In the genomic region with DNA sequence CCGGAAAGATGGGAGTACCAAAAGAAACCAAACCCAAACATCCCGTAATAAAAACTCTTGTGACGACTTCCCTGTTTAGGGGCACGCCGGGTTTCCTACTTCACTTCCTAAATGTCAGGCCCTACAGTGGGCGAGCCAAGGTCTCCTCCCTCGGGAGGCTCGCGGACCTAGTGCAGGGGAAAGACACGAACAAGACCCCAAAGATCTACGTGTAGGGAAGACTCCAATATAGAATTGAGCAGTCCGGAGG, we compare ENCODE assay signal across 8 cellular contexts. TPM values are rescaled to one million over a fixed set of nuclear protein-coding genes. Genes with fewer than 3 reads are reported as not detected.
DNase-seq lines count a peak whose midpoint lies in the region; FAIRE-seq and TF ChIP-seq lines count a peak whose summit lies in the region.

No MANE protein-coding gene starts in this region.

- peak overlapping the region; percentile 98 for H3K4me3 ChIP-seq in NB4 (ENCODE audit: low read depth, low read length)
- H3K4me3 ChIP-seq in astrocyte (ENCODE audit: insufficient read depth, low read depth, low read length) = peak overlapping the region; percentile 93
- H3K4me3 ChIP-seq in iPS-15b (ENCODE audit: low read depth, low read length) = peak overlapping the region; percentile 99
- H3K4me3 ChIP-seq in smooth muscle cell = peak overlapping the region; percentile 87

- H3K79me2 ChIP-seq in H9 (ENCODE audit: insufficient read depth, low read length) (peaks cover 25% of the 10 kb centered on the region; the same call in 1 of the 2 replicates), astrocyte (ENCODE audit: insufficient read depth, low read length) (peaks cover 45% of the 10 kb centered on the region), smooth muscle cell (ENCODE audit: low read depth) (peaks cover 48% of the 10 kb centered on the region)

- H4K8ac ChIP-seq in H9 (replicated peaks; ENCODE audit: insufficient read length, low read depth, low read length) = no peak overlapping the region

- H3K14ac ChIP-seq in H9 (ENCODE audit: insufficient read depth, low read length) = no peak overlapping the region

- H3K27ac ChIP-seq in H9 (ENCODE audit: insufficient read length, low read depth, low read length) = no peak overlapping the region
- peak overlapping the region; percentile 89 for H3K27ac ChIP-seq in astrocyte (ENCODE audit: low read depth, low read length)
- H3K27ac ChIP-seq in smooth muscle cell (ENCODE audit: low read depth) = peak overlapping the region; percentile 79

- WGBS in H9 (ENCODE audit: extremely low coverage, insufficient read length, low lambda C conversion rate) = no CpG with 5 or more reads among the region's 12 CpGs
- under 1% methylated on average over 12 of the region's 12 CpGs for WGBS in smooth muscle cell (ENCODE audit: low lambda C conversion rate)

- H3K56ac ChIP-seq in H9 (ENCODE audit: insufficient read length, low read depth, low read length) = no peak overlapping the region

- H3K4me2 ChIP-seq in H9 (ENCODE audit: insufficient read depth, insufficient read length, low read length) (peak overlapping the region; percentile 89), astrocyte (ENCODE audit: low read length) (peak overlapping the region; percentile 98), smooth muscle cell (peak overlapping the region; percentile 92)

- no peak for FAIRE-seq in astrocyte (lab: Jason Lieb, UNC)

- TF ChIP-seq CTCF in H9 (conservative IDR thresholded peaks at IDR 0.05) (no peak), NB4 (IDR thresholded peaks at IDR 0.05; ENCODE audit: low read depth, low read length) (no peak), astrocyte (IDR thresholded peaks at IDR 0.05; ENCODE audit: insufficient read depth, low read depth, low read length) (no peak), smooth muscle cell (IDR thresholded peaks at IDR 0.05; ENCODE audit: borderline replicate concordance, insufficient read depth, poor library complexity, severe bottlenecking) (no peak)

- H4K20me1 ChIP-seq in H9 (ENCODE audit: control insufficient read depth, insufficient read depth, insufficient read length) (no peaks in the 10 kb centered on the region), astrocyte (ENCODE audit: insufficient read depth, low read length) (peaks cover 18% of the 10 kb centered on the region), smooth muscle cell (ENCODE audit: low read depth) (peaks cover 33% of the 10 kb centered on the region)

- no peak overlapping the region for H3T11ph ChIP-seq in H9 (ENCODE audit: low read length)

- no peak overlapping the region for H2BK12ac ChIP-seq in H9 (ENCODE audit: insufficient read length, low read depth, low read length)

- DNase-seq in SKM-1 (lab: John Stamatoyannopoulos, UW; ENCODE audit: unreplicated experiment) (peak; percentile 1), SKM-1 treated with dmso at 0.1 percent for 144 hours (lab: John Stamatoyannopoulos, UW; ENCODE audit: unreplicated experiment) (no peak), H9 (no peak), NB4 (ENCODE audit: low read depth) (peak; percentile 75), astrocyte (ENCODE audit: low read depth) (peak; percentile 45), smooth muscle cell (lab: John Stamatoyannopoulos, UW; ENCODE audit: unreplicated experiment) (peak; percentile 59), NCI-H345 treated with DMSO at 0.1 percent for 48 hours (lab: John Stamatoyannopoulos, UW; ENCODE audit: unreplicated experiment) (no peak)

- no peak overlapping the region for H3K4ac ChIP-seq in H9 (ENCODE audit: low read depth, low read length)

- H3K36me3 Mint-ChIP-seq in H9 (ENCODE audit: insufficient read depth in 1 of 3, low read depth in 3 of 3) (no peaks in the 10 kb centered on the region), astrocyte (ENCODE audit: low read depth, unreplicated experiment) (peaks cover 3% of the 10 kb centered on the region)

- no peaks in the 10 kb centered on the region for H3K27me3 ChIP-seq in H9 (ENCODE audit: insufficient read depth, low read length)
- no peaks in the 10 kb centered on the region for H3K27me3 ChIP-seq in astrocyte (ENCODE audit: insufficient read depth, low read length)
- no peaks in the 10 kb centered on the region for H3K27me3 ChIP-seq in iPS-15b (ENCODE audit: control insufficient read depth, insufficient read depth, low read length)
- no peaks in the 10 kb centered on the region for H3K27me3 ChIP-seq in smooth muscle cell (ENCODE audit: low read depth)

- peaks cover 8% of the 10 kb centered on the region for H3K79me1 ChIP-seq in H9 (ENCODE audit: insufficient read depth, low read depth, low read length, poor library complexity, severe bottlenecking)

- H3K36me3 ChIP-seq in astrocyte (ENCODE audit: insufficient read depth, low read length) (no peaks in the 10 kb centered on the region), iPS-15b (ENCODE audit: control insufficient read depth, insufficient read depth, low read length) (no peaks in the 10 kb centered on the region), smooth muscle cell (ENCODE audit: low read depth) (no peaks in the 10 kb centered on the region)

- H3K9me3 Mint-ChIP-seq in H9 (no peaks in the 10 kb centered on the region), astrocyte (ENCODE audit: unreplicated experiment) (peaks cover 2% of the 10 kb centered on the region)

- H2BK15ac ChIP-seq in H9 (ENCODE audit: low read depth, low read length) = no peak overlapping the region

- H3K27ac Mint-ChIP-seq in H9 = peak overlapping the region; percentile 70 to 97 (median 95)
- H3K27ac Mint-ChIP-seq in astrocyte (ENCODE audit: unreplicated experiment) = peak overlapping the region; percentile 70

- no peak overlapping the region for H4K91ac ChIP-seq in H9 (ENCODE audit: insufficient read length, low read depth, low read length)

- H3K23me2 ChIP-seq in H9 (ENCODE audit: insufficient read length, low read depth, low read length, poor library complexity, severe bottlenecking) = no peaks in the 10 kb centered on the region

- H3K4me1 Mint-ChIP-seq in H9 = peaks cover 28 to 30% of the 10 kb centered on the region in 2 experiments
- peaks cover 3% of the 10 kb centered on the region for H3K4me1 Mint-ChIP-seq in astrocyte (ENCODE audit: low read depth, unreplicated experiment)

- H3K9me3 ChIP-seq in H9 (ENCODE audit: control insufficient read depth, low read depth, low read length) = no peaks in the 10 kb centered on the region
- no peaks in the 10 kb centered on the region for H3K9me3 ChIP-seq in astrocyte (ENCODE audit: insufficient read depth, low read depth, low read length)
- H3K9me3 ChIP-seq in iPS-15b (ENCODE audit: control insufficient read depth, insufficient read depth, low read length) = no peaks in the 10 kb centered on the region
- H3K9me3 ChIP-seq in smooth muscle cell (replicated peaks; ENCODE audit: low read depth) = no peaks in the 10 kb centered on the region

- H2BK120ac ChIP-seq in H9 (ENCODE audit: low read depth, low read length, poor library complexity, severe bottlenecking) = no peak overlapping the region

- TF ChIP-seq POLR2A in NB4 (IDR thresholded peaks at IDR 0.05; ENCODE audit: extremely low read depth, insufficient read length) = no peak

- no peak overlapping the region for H3K23ac ChIP-seq in H9 (ENCODE audit: insufficient read length, low read depth, low read length)

- no peak overlapping the region for H2AK5ac ChIP-seq in H9 (ENCODE audit: insufficient read length, low read length)

- H3K9ac ChIP-seq in H9 (ENCODE audit: extremely low read depth, insufficient read length, low read length) (peak overlapping the region; percentile 67), astrocyte (ENCODE audit: low read length) (peak overlapping the region; percentile 95), iPS-15b (ENCODE audit: low read depth, low read length) (peak overlapping the region; percentile 76), smooth muscle cell (ENCODE audit: low read depth) (peak overlapping the region; percentile 73)

- H3K4me3 Mint-ChIP-seq in H9 (peak overlapping the region; percentile 95 to 100), astrocyte (ENCODE audit: unreplicated experiment) (peak overlapping the region; percentile 95)

- H3K4me1 ChIP-seq in H9 (ENCODE audit: insufficient read depth, low read length) (peaks cover 2% of the 10 kb centered on the region), astrocyte (ENCODE audit: insufficient read depth, low read length) (peaks cover 4% of the 10 kb centered on the region), iPS-15b (ENCODE audit: control insufficient read depth, insufficient read depth, low read length) (peaks cover 14% of the 10 kb centered on the region), smooth muscle cell (ENCODE audit: low read depth) (peaks cover 6% of the 10 kb centered on the region)

- H3K18ac ChIP-seq in H9 (ENCODE audit: insufficient read length, low read depth, low read length) = no peak overlapping the region

- H3F3A ChIP-seq in smooth muscle cell (ENCODE audit: low read depth) = peaks cover 6% of the 10 kb centered on the region

- H2AFZ ChIP-seq in H9 (ENCODE audit: low read length) (no peak overlapping the region), astrocyte (ENCODE audit: low read depth, low read length) (peak overlapping the region; percentile 87), smooth muscle cell (ENCODE audit: low read depth) (peak overlapping the region; percentile 68)

- H4K5ac ChIP-seq in H9 (ENCODE audit: insufficient read length, low read depth, low read length) = no peak overlapping the region

- no peak overlapping the region for H2BK20ac ChIP-seq in H9 (ENCODE audit: low read depth, low read length, poor library complexity, severe bottlenecking)

- no peak overlapping the region for H2BK5ac ChIP-seq in H9 (ENCODE audit: insufficient read length, low read length)

- H3K27me3 Mint-ChIP-seq in H9 (ENCODE audit: low read depth) = no peaks in the 10 kb centered on the region
- H3K27me3 Mint-ChIP-seq in astrocyte (ENCODE audit: low read depth, unreplicated experiment) = no peaks in the 10 kb centered on the region

RNA-seq across cellular contexts. Expression of a gene that starts 0.6 kb away (rescaled TPM):
- total RNA-seq in H9 (2021) = 26.7 and 29.7 TPM in 2 replicates
- total RNA-seq in astrocyte = 19.9 and 24.2 TPM in 2 replicates
- total RNA-seq in smooth muscle cell = 21.7 and 52.3 TPM in 2 replicates
- polyA plus RNA-seq in smooth muscle cell = 10.0 and 21.4 TPM in 2 replicates

RNA-seq across cellular contexts. Expression of a gene that starts 15.7 kb away (rescaled TPM):
- 147 and 153 TPM in 2 replicates for total RNA-seq in H9 (2021)
- 105 and 108 TPM in 2 replicates for total RNA-seq in astrocyte
- total RNA-seq in smooth muscle cell = 369 and 467 TPM in 2 replicates
- polyA plus RNA-seq in smooth muscle cell = 188 and 219 TPM in 2 replicates

RNA-seq across cellular contexts. Expression of a gene that starts 16.0 kb away (rescaled TPM):
- total RNA-seq in H9 (2021) (106 and 108 TPM in 2 replicates), astrocyte (58.6 and 60.9 TPM in 2 replicates), smooth muscle cell (53.7 and 64.3 TPM in 2 replicates)
- 29.2 and 33.2 TPM in 2 replicates for polyA plus RNA-seq in smooth muscle cell

Comparison
In these comparisons a context has a peak if more than half of its experiments do, and no peak if none do; other contexts are left out.
1. DNase-seq: peak in SKM-1 (single experiment), NB4 (single experiment), astrocyte (single experiment) and smooth muscle cell (single experiment); none in SKM-1 treated with dmso at 0.1 percent for 144 hours (single experiment), H9 (single experiment) and NCI-H345 treated with DMSO at 0.1 percent for 48 hours (single experiment).
2. Peak in every context shown above with its lines, with median percentiles within 50 percentile points of each other: H3K4me2 ChIP-seq, H3K9ac ChIP-seq and H3K4me3 ChIP-seq.